ENCODE assay signal across 16 cellular contexts in genomic region chr21:44079446-44079845, GRCh38. TPM values are rescaled to one million over a fixed set of nuclear protein-coding genes. Genes with fewer than 3 reads are reported as not detected.
DNase-seq lines count a peak whose midpoint lies in the region; ATAC-seq and TF ChIP-seq lines count a peak whose summit lies in the region.
"Had no signal": no experiment of that assay in that cellular context is flagged by ENCODE, and none has a peak within 500 bp of the region (broad histone marks: within the 10 kb centered on the region; RNA-seq: fewer than 3 reads in every experiment).

No MANE protein-coding gene starts in this region.

- peaks cover 11 to 17% of the 10 kb centered on the region in 2 donors for H3K36me3 ChIP-seq in thyroid gland

- no peaks in the 10 kb centered on the region for H3K9me3 ChIP-seq in thyroid gland
- H3K9me3 ChIP-seq: esophagus muscularis mucosa, gastrocnemius medialis, sigmoid colon, transverse colon had no signal

- no peaks in the 10 kb centered on the region for H3K27me3 Mint-ChIP-seq in activated CD4-positive, alpha-beta memory T cell treated with anti-CD3 and anti-CD28 coated beads, Interleukin-2, amount 10 ng/mL, durations not matched to agents 7 days and 5 days

- H3K9me3 Mint-ChIP-seq in activated naive CD4-positive, alpha-beta T cell treated with anti-CD3 and anti-CD28 coated beads, Interleukin-2, amount 50 U/mL, for 72 hours: no peaks in the 10 kb centered on the region
- H3K9me3 Mint-ChIP-seq in activated CD4-positive, alpha-beta memory T cell treated with anti-CD3 and anti-CD28 coated beads, Interleukin-2, amount 10 ng/mL, durations not matched to agents 7 days and 5 days: no peaks in the 10 kb centered on the region

- DNase-seq in activated naive CD4-positive, alpha-beta T cell treated with anti-CD3 and anti-CD28 coated beads, Interleukin-2, amount 50 U/mL, for 72 hours (ENCODE audit: low spot score in 2 of 2): no peak
- DNase-seq in activated naive CD4-positive, alpha-beta T cell (lab: John Stamatoyannopoulos, UW): no peak
- DNase-seq in activated CD4-positive, alpha-beta memory T cell treated with anti-CD3 and anti-CD28 coated beads, Interleukin-2, amount 10 ng/mL, durations not matched to agents 7 days and 5 days: no peak
- DNase-seq in left colon (no peak), thyroid gland (peak; percentile 63 to 68), left ventricle myocardium superior (no peak), mucosa of gallbladder (ENCODE audit: low spot score) (no peak)
- DNase-seq: activated CD4-positive, alpha-beta T cell treated with anti-CD3 and anti-CD28 coated beads, Interleukin-2, amount 50 U/mL, for 4 hours; caudate nucleus; gastrocnemius medialis; NCI-H1436; NCI-H748 treated with DMSO at 0.1 percent for 48 hours; sigmoid colon; transverse colon had no signal

- peak overlapping the region; percentile 48 to 79 for H3K27ac Mint-ChIP-seq in activated naive CD4-positive, alpha-beta T cell treated with anti-CD3 and anti-CD28 coated beads, Interleukin-2, amount 50 U/mL, for 72 hours
- peak overlapping the region; percentile 93 for H3K27ac Mint-ChIP-seq in activated CD4-positive, alpha-beta memory T cell treated with anti-CD3 and anti-CD28 coated beads, Interleukin-2, amount 10 ng/mL, durations not matched to agents 7 days and 5 days

- CTCF ChIA-PET in activated CD4-positive, alpha-beta memory T cell treated with anti-CD3 and anti-CD28 coated beads, Interleukin-2, amount 10 ng/mL, durations not matched to agents 7 days and 5 days (lab: Charles Lee): interaction anchor here (0.6 kb wide), 1 partner anchor 228 kb away, joined by 3 read pairs; no protein-coding TSS in a partner anchor

- no peak for ATAC-seq in activated naive CD4-positive, alpha-beta T cell treated with anti-CD3 and anti-CD28 coated beads, Interleukin-2, amount 50 U/mL, for 72 hours
- ATAC-seq in left colon (peak; percentile 24), GM19467 (IDR thresholded peaks at IDR 0.05; ENCODE audit: unreplicated experiment) (no peak), left ventricle myocardium superior (no peak)
- ATAC-seq: gastrocnemius medialis had no signal

- no peak overlapping the region for H3K4me3 Mint-ChIP-seq in activated CD4-positive, alpha-beta memory T cell treated with anti-CD3 and anti-CD28 coated beads, Interleukin-2, amount 10 ng/mL, durations not matched to agents 7 days and 5 days

- peaks cover 27 to 38% of the 10 kb centered on the region in 2 donors for H3K4me1 ChIP-seq in thyroid gland
- H3K4me1 ChIP-seq: gastrocnemius medialis, sigmoid colon had no signal

- TF ChIP-seq CTCF in thyroid gland (IDR thresholded peaks at IDR 0.05): no peak

- H3K36me3 Mint-ChIP-seq in activated naive CD4-positive, alpha-beta T cell treated with anti-CD3 and anti-CD28 coated beads, Interleukin-2, amount 50 U/mL, for 72 hours: peaks cover 14 to 64% of the 10 kb centered on the region in 2 donors
- H3K36me3 Mint-ChIP-seq in activated CD4-positive, alpha-beta memory T cell treated with anti-CD3 and anti-CD28 coated beads, Interleukin-2, amount 10 ng/mL, durations not matched to agents 7 days and 5 days (ENCODE audit: low read depth): peaks cover 85% of the 10 kb centered on the region

- 53 to 64% methylated on average over 3 of the region's 3 CpGs for WGBS in thyroid gland, 2 donors

- no peak for TF ChIP-seq POLR2A in thyroid gland (IDR thresholded peaks at IDR 0.05)

- intact Hi-C loops in left colon (cut with DNase I, micrococcal nuclease): no loop called here
- intact Hi-C loops in thyroid gland (cut with DNase I): no loop called here
- intact Hi-C loops in left ventricle myocardium superior (cut with micrococcal nuclease): no loop called here

- POLR2A ChIA-PET in activated CD4-positive, alpha-beta memory T cell treated with anti-CD3 and anti-CD28 coated beads, Interleukin-2, amount 10 ng/mL, durations not matched to agents 7 days and 5 days (lab: Charles Lee): interaction anchor here (1.0 to 1.9 kb wide), 4 partner anchors 10 to 66 kb away, joined by 4 to 6 read pairs (median 6); no protein-coding TSS in a partner anchor

- H3K4me1 Mint-ChIP-seq in activated CD4-positive, alpha-beta memory T cell treated with anti-CD3 and anti-CD28 coated beads, Interleukin-2, amount 10 ng/mL, durations not matched to agents 7 days and 5 days: peaks cover 81% of the 10 kb centered on the region

- H3K27ac ChIP-seq in thyroid gland: peak overlapping the region; percentile 46 to 68 (median 64)
- H3K27ac ChIP-seq: esophagus muscularis mucosa, gastrocnemius medialis, sigmoid colon, transverse colon had no signal

- no peaks in the 10 kb centered on the region for H3K27me3 ChIP-seq in thyroid gland
- H3K27me3 ChIP-seq: esophagus muscularis mucosa, gastrocnemius medialis, sigmoid colon, transverse colon had no signal

- H3K4me3 ChIP-seq in thyroid gland (replicated peaks in 1 of 3): no peak overlapping the region
- H3K4me3 ChIP-seq: esophagus muscularis mucosa, gastrocnemius medialis, sigmoid colon, transverse colon had no signal

RNA-seq across cellular contexts. Expression of gene PWP2, which starts 27.8 kb away (rescaled TPM):
- 10 to 100 TPM; 38.6 to 51.6 TPM for total RNA-seq in activated naive CD4-positive, alpha-beta T cell treated with anti-CD3 and anti-CD28 coated beads, Interleukin-2, amount 50 U/mL, for 72 hours
- 10 to 100 TPM; 18.6 to 22.5 TPM for total RNA-seq in activated CD4-positive, alpha-beta memory T cell treated with anti-CD3 and anti-CD28 coated beads, Interleukin-2, amount 10 ng/mL, durations not matched to agents 7 days and 5 days
- total RNA-seq in left colon: 1 to 10 TPM; 1.7 to 7.2 TPM
- 10 to 100 TPM in 1 of 4 donors, 1 to 10 TPM in 3; 5.8 to 20.5 (median 7.0) TPM for total RNA-seq in thyroid gland
- total RNA-seq in left ventricle myocardium superior: 8.7 TPM
- total RNA-seq in mucosa of gallbladder: 6.2 TPM

RNA-seq across cellular contexts. Expression of gene GATD3, which starts 54.0 kb away (rescaled TPM):
- total RNA-seq in activated naive CD4-positive, alpha-beta T cell treated with anti-CD3 and anti-CD28 coated beads, Interleukin-2, amount 50 U/mL, for 72 hours: 10 to 100 TPM; 35.3 to 76.8 TPM
- total RNA-seq in activated CD4-positive, alpha-beta memory T cell treated with anti-CD3 and anti-CD28 coated beads, Interleukin-2, amount 10 ng/mL, durations not matched to agents 7 days and 5 days: 10 to 100 TPM; 48.9 to 49.5 TPM
- total RNA-seq in left colon (10 to 100 TPM; 13.1 to 17.5 TPM), thyroid gland (10 to 100 TPM in 2 of 4 donors, 1 to 10 TPM in 2; 2.0 to 73.1 (median 11.8) TPM), left ventricle myocardium superior (141 TPM), mucosa of gallbladder (10.1 TPM)

Comparison
In these comparisons a context has a peak if more than half of its experiments do, and no peak if none do; other contexts are left out.
1. DNase-seq: peak in thyroid gland (2 of 2); none in activated naive CD4-positive, alpha-beta T cell treated with anti-CD3 and anti-CD28 coated beads, Interleukin-2, amount 50 U/mL, for 72 hours (0 of 2), activated naive CD4-positive, alpha-beta T cell (0 of 4), activated CD4-positive, alpha-beta memory T cell treated with anti-CD3 and anti-CD28 coated beads, Interleukin-2, amount 10 ng/mL, durations not matched to agents 7 days and 5 days (single experiment), left colon (0 of 2), left ventricle myocardium superior (single experiment) and mucosa of gallbladder (single experiment).